15 cellular contexts compared by ENCODE assay signal in the genomic region with DNA sequence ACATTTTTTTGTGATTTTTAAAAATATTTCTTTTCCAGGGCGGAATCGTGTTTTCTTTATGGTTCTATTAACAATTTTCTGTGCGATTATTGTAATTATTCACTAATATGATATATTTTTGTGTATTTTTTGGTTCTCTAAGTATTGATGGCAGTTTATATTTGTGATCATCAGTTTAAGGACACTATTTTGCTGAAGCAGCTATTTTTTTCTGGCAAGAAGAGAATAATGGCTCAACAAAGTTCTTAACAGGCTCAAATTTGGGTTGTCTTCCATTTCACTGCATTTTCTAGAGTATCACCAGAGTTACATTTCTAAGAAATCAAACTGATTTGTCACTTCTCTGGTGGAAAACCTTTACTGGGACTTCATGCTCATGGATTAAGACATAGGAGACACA.
A peak's percentile ranks its signal among the peaks of the same experiment; 100 is the strongest.
DNase-seq lines count a peak whose midpoint lies in the region; ATAC-seq and TF ChIP-seq lines count a peak whose summit lies in the region.
"Had no signal": no experiment of that assay in that cellular context is flagged by ENCODE, and none has a peak within 500 bp of the region (broad histone marks: within the 10 kb centered on the region; RNA-seq: fewer than 3 reads in every experiment).

No MANE protein-coding gene starts in this region.

- dilution Hi-C loops in mammary epithelial cell (cut with HindIII; ENCODE audit: low sequenced_read_pairs): no loop called here

- H4K20me1 ChIP-seq in mammary epithelial cell (ENCODE audit: insufficient read depth, low read length): no peaks in the 10 kb centered on the region
- H4K20me1 ChIP-seq in PC-9 (ENCODE audit: insufficient read depth): no peaks in the 10 kb centered on the region

- BruUV-seq in mammary epithelial cell (replicated peaks; lab: Mats Ljungman, UMichigan) (no TSS peak), MCF 10A (replicated peaks; lab: Mats Ljungman, UMichigan) (no TSS peak), PC-9 (replicated peaks; lab: Mats Ljungman, UMichigan) (no TSS peak)

- WGBS in mammary epithelial cell (ENCODE audit: low coverage, missing lambda C conversion rate): 100% methylated on average over 3 of the region's 3 CpGs
- no CpG with 5 or more reads among the region's 3 CpGs for WGBS in mesodermal cell (ENCODE audit: insufficient coverage in 2 of 2), 2 experiments

- H3K27me3 ChIP-seq in mammary epithelial cell (ENCODE audit: insufficient read depth, low read length): no peaks in the 10 kb centered on the region
- H3K27me3 ChIP-seq in PC-9 (ENCODE audit: insufficient read depth, low read depth): no peaks in the 10 kb centered on the region
- H3K27me3 ChIP-seq: BLaER1 treated with 17β-estradiol and CSF1 and Interleukin-3, amounts not matched to agents 10 nM and 100 nM had no signal

- no peak for ATAC-seq in Right ventricle myocardium superior (ENCODE audit: poor library complexity)
- ATAC-seq: GM12878 had no signal

- no peak overlapping the region for H3K4me3 Mint-ChIP-seq in MCF 10A (ENCODE audit: unreplicated experiment)
- H3K4me3 Mint-ChIP-seq in mesothelial cell of epicardium: no peak overlapping the region
- H3K4me3 Mint-ChIP-seq: CD4-positive, CD25-positive, alpha-beta regulatory T cell; H9 had no signal

- H3K27ac Mint-ChIP-seq in MCF 10A (ENCODE audit: low read depth, unreplicated experiment) (no peak overlapping the region), mesothelial cell of epicardium (no peak overlapping the region)
- H3K27ac Mint-ChIP-seq: CD4-positive, CD25-positive, alpha-beta regulatory T cell; H9 had no signal

- H3K9me3 ChIP-seq in mammary epithelial cell (replicated peaks; ENCODE audit: insufficient read depth, low read length): no peaks in the 10 kb centered on the region
- H3K9me3 ChIP-seq in PC-9 (ENCODE audit: insufficient read depth, low read depth): no peaks in the 10 kb centered on the region
- no peaks in the 10 kb centered on the region for H3K9me3 ChIP-seq in mesodermal cell (ENCODE audit: control insufficient read depth, low read length)

- in situ Hi-C loops in mammary epithelial cell (cut with MboI; ENCODE audit: low sequenced_read_pairs in 2 of 2): loop anchor here in 1 of 2 donors (25.0 kb wide), 1 partner anchor 256 kb away; no protein-coding TSS in a partner anchor

- CTCF ChIA-PET in mammary epithelial cell (lab: Charles Lee; ENCODE audit: low non-redundant PET) (no interaction called here), MCF 10A (lab: Yijun Ruan, JAX) (interaction anchor here (0.7 to 1.5 kb wide), 6 partner anchors 9 to 128 kb away, joined by 3 to 8 read pairs (median 3); no protein-coding TSS in a partner anchor), PC-9 (lab: Charles Lee) (no interaction called here)

- no peaks in the 10 kb centered on the region for H3K27me3 Mint-ChIP-seq in MCF 10A (ENCODE audit: insufficient read depth, unreplicated experiment)
- H3K27me3 Mint-ChIP-seq in mesothelial cell of epicardium (ENCODE audit: low read depth): no peaks in the 10 kb centered on the region
- H3K27me3 Mint-ChIP-seq: CD4-positive, CD25-positive, alpha-beta regulatory T cell had no signal

- H3K9me2 ChIP-seq in PC-9 (ENCODE audit: insufficient read depth): no peaks in the 10 kb centered on the region

- H3K4me1 Mint-ChIP-seq in MCF 10A (ENCODE audit: insufficient read depth, unreplicated experiment) (peaks cover 12% of the 10 kb centered on the region), mesothelial cell of epicardium (peaks cover 13% of the 10 kb centered on the region)

- H3K4me3 ChIP-seq in mammary epithelial cell (replicated peaks in 1 of 3; ENCODE audit: insufficient read depth in 1 of 3, low read depth in 2 of 3, low read length in 3 of 3) (no peak overlapping the region), PC-9 (no peak overlapping the region), mesodermal cell (ENCODE audit: extremely low read depth, insufficient read depth, low read length, poor library complexity, severe bottlenecking) (no peak overlapping the region)
- H3K4me3 ChIP-seq: BLaER1 treated with 17β-estradiol and CSF1 and Interleukin-3, amounts not matched to agents 10 nM and 100 nM; GM12878 had no signal

- H3K79me2 ChIP-seq in mammary epithelial cell (ENCODE audit: insufficient read depth, low read length) (no peaks in the 10 kb centered on the region), PC-9 (ENCODE audit: low read depth) (no peaks in the 10 kb centered on the region)

- peaks cover 28% of the 10 kb centered on the region for H3K4me1 ChIP-seq in mammary epithelial cell (ENCODE audit: insufficient read depth, low read length)
- peaks cover 21% of the 10 kb centered on the region for H3K4me1 ChIP-seq in PC-9 (replicated peaks; ENCODE audit: insufficient read depth)
- H3K4me1 ChIP-seq in mesodermal cell (ENCODE audit: control insufficient read depth, insufficient read depth, low read length, poor library complexity, severe bottlenecking): peaks cover 14% of the 10 kb centered on the region

- no peaks in the 10 kb centered on the region for H3K9me3 Mint-ChIP-seq in MCF 10A (ENCODE audit: unreplicated experiment)
- no peaks in the 10 kb centered on the region for H3K9me3 Mint-ChIP-seq in mesothelial cell of epicardium
- H3K9me3 Mint-ChIP-seq: CD4-positive, CD25-positive, alpha-beta regulatory T cell had no signal

- DNase-seq in mammary epithelial cell (no peak), MCF 10A (ENCODE audit: unreplicated experiment) (no peak), PC-9 (no peak), mesothelial cell of epicardium (ENCODE audit: low spot score in 2 of 2, unreplicated experiment in 2 of 2) (no peak), Right ventricle myocardium superior (no peak), activated T-cell treated with anti-CD3 and anti-CD28 coated beads for 4 hours (no peak)
- DNase-seq: 8988T; ACHN; CD4-positive, CD25-positive, alpha-beta regulatory T cell; DMS 273 treated with DMSO at 0.1 percent for 48 hours; GOT3; H9 had no signal

- H3F3A ChIP-seq in PC-9 (ENCODE audit: insufficient read depth, low read depth): peaks cover 14% of the 10 kb centered on the region

- TF ChIP-seq CTCF in mammary epithelial cell (conservative IDR thresholded peaks at IDR 0.05 in 1 of 2, IDR thresholded peaks at IDR 0.05 in 1 of 2; ENCODE audit: extremely low read depth in 1 of 2, insufficient read depth in 1 of 2, low read depth in 1 of 2, low read length in 2 of 2) (no peak), MCF 10A (IDR thresholded peaks at IDR 0.05; ENCODE audit: unreplicated experiment) (no peak), PC-9 (conservative IDR thresholded peaks at IDR 0.05) (no peak), mesothelial cell of epicardium (IDR thresholded peaks at IDR 0.05; ENCODE audit: unreplicated experiment) (no peak)

- no peaks in the 10 kb centered on the region for H3K36me3 Mint-ChIP-seq in MCF 10A (ENCODE audit: insufficient read depth, unreplicated experiment)
- peaks cover 2% of the 10 kb centered on the region for H3K36me3 Mint-ChIP-seq in mesothelial cell of epicardium

- POLR2A ChIA-PET in MCF 10A (lab: Yijun Ruan, JAX): interaction anchor here (0.9 to 1.4 kb wide), 2 partner anchors 17 to 388 kb away, joined by 3 to 4 read pairs; a partner anchor contains a TSS
- POLR2A ChIA-PET in PC-9 (lab: Charles Lee; ENCODE audit: unreplicated experiment): interaction anchor here (0.5 to 0.6 kb wide), 4 partner anchors 11 to 713 kb away, joined by 3 to 6 read pairs (median 6); no protein-coding TSS in a partner anchor

- H2AFZ ChIP-seq in mammary epithelial cell (ENCODE audit: low read depth, low read length) (no peak overlapping the region), PC-9 (no peak overlapping the region)

- H3K4me2 ChIP-seq in mammary epithelial cell (ENCODE audit: insufficient read depth, low read depth, low read length) (peak overlapping the region; percentile 6), PC-9 (peak overlapping the region; percentile 24)
- H3K4me2 ChIP-seq: BLaER1 treated with 17β-estradiol and CSF1 and Interleukin-3, amounts not matched to agents 10 nM and 100 nM had no signal

- no peak overlapping the region for H3K27ac ChIP-seq in mammary epithelial cell (ENCODE audit: insufficient read depth, low read depth, low read length)
- peak overlapping the region; percentile 29; the same call in 1 of the 2 replicates for H3K27ac ChIP-seq in PC-9
- H3K27ac ChIP-seq in mesodermal cell (ENCODE audit: low read depth, low read length, severe bottlenecking): peak overlapping the region; percentile 61
- H3K27ac ChIP-seq: BLaER1 treated with 17β-estradiol and CSF1 and Interleukin-3, amounts not matched to agents 10 nM and 100 nM had no signal

- intact Hi-C loops in mammary epithelial cell (cut with micrococcal nuclease): no loop called here
- intact Hi-C loops in MCF 10A (cut with micrococcal nuclease): no loop called here
- intact Hi-C loops in PC-9 (cut with micrococcal nuclease; ENCODE audit: unreplicated experiment): no loop called here
- intact Hi-C loops in Right ventricle myocardium superior (cut with DNase I): no loop called here

- H3K9ac ChIP-seq in mammary epithelial cell (ENCODE audit: insufficient read depth, low read length): no peak overlapping the region
- H3K9ac ChIP-seq: BLaER1 treated with 17β-estradiol and CSF1 and Interleukin-3, amounts not matched to agents 10 nM and 100 nM had no signal

- no peaks in the 10 kb centered on the region for H3K36me3 ChIP-seq in mammary epithelial cell (ENCODE audit: insufficient read depth, low read length)
- H3K36me3 ChIP-seq in PC-9 (ENCODE audit: low read depth): no peaks in the 10 kb centered on the region
- H3K36me3 ChIP-seq in mesodermal cell (ENCODE audit: control insufficient read depth, insufficient read depth, low read length): no peaks in the 10 kb centered on the region
